Comparison of ENCODE assay signal across 10 cellular contexts in genomic region chr2:202064206-202064880, GRCh38. TPM values are rescaled to one million over a fixed set of nuclear protein-coding genes. Genes with fewer than 3 reads are reported as not detected.
DNase-seq lines count a peak whose midpoint lies in the region; ATAC-seq and TF ChIP-seq lines count a peak whose summit lies in the region.
"Had no signal": no experiment of that assay in that cellular context is flagged by ENCODE, and none has a peak within 500 bp of the region (broad histone marks: within the 10 kb centered on the region; RNA-seq: fewer than 3 reads in every experiment).

No MANE protein-coding gene starts in this region.

- no peaks in the 10 kb centered on the region for H3K9me3 Mint-ChIP-seq in nephron
- H3K9me3 Mint-ChIP-seq: T-helper 1 cell treated with Interleukin-12 subunit alpha and Interleukin-12 subunit beta and Interleukin-4 antibody, amounts not matched to agents 30 μg/mL and 1 μg/mL, for 36 hours had no signal

- peak overlapping the region in 2 of 3 experiments; percentile 12 to 36 for H3K4me3 Mint-ChIP-seq in nephron
- H3K4me3 Mint-ChIP-seq: T-helper 1 cell treated with Interleukin-12 subunit alpha and Interleukin-12 subunit beta and Interleukin-4 antibody, amounts not matched to agents 30 μg/mL and 1 μg/mL, for 36 hours had no signal

- H3K27me3 ChIP-seq in BJ (ENCODE audit: control insufficient read depth, insufficient read depth, low read length) (no peaks in the 10 kb centered on the region), MG63 (no peaks in the 10 kb centered on the region), ectodermal cell (ENCODE audit: control insufficient read depth, insufficient read depth, low read length, poor library complexity, severe bottlenecking) (no peaks in the 10 kb centered on the region)

- WGBS in ectodermal cell, 2 experiments = 8 to 19% methylated on average over 3 of the region's 3 CpGs

- peak overlapping the region; percentile 98 for H3K27ac ChIP-seq in ectodermal cell (ENCODE audit: insufficient read depth, low read depth, low read length, poor library complexity, severe bottlenecking)

- no peaks in the 10 kb centered on the region for H3K36me3 Mint-ChIP-seq in nephron (ENCODE audit: low read depth)

- H3K4me3 ChIP-seq in BJ (ENCODE audit: low read depth, low read length) = no peak overlapping the region
- peak overlapping the region; percentile 21; the same call in 1 of the 2 replicates for H3K4me3 ChIP-seq in MG63
- H3K4me3 ChIP-seq in ectodermal cell (ENCODE audit: insufficient read depth, low read depth, low read length) = no peak overlapping the region

- ATAC-seq in HG03469 (IDR thresholded peaks at IDR 0.05; ENCODE audit: unreplicated experiment) = no peak
- ATAC-seq in GM18909 (IDR thresholded peaks at IDR 0.05; ENCODE audit: poor library complexity, unreplicated experiment) = no peak
- no peak for ATAC-seq in HG02884 (IDR thresholded peaks at IDR 0.05; ENCODE audit: unreplicated experiment)

- H3K27me3 Mint-ChIP-seq in nephron (ENCODE audit: low read depth) = no peaks in the 10 kb centered on the region

- peak overlapping the region; percentile 96 to 99 (median 97) for H3K27ac Mint-ChIP-seq in nephron
- H3K27ac Mint-ChIP-seq: T-helper 1 cell treated with Interleukin-12 subunit alpha and Interleukin-12 subunit beta and Interleukin-4 antibody, amounts not matched to agents 30 μg/mL and 1 μg/mL, for 36 hours had no signal

- peaks cover 25% of the 10 kb centered on the region for H3K4me1 ChIP-seq in ectodermal cell (ENCODE audit: control insufficient read depth, insufficient read depth, low read length)

- DNase-seq in BJ (ENCODE audit: low read depth) = peak; percentile 55
- peak; percentile 92 for DNase-seq in MG63
- DNase-seq in activated CD4-positive, alpha-beta T cell treated with anti-CD3 and anti-CD28 coated beads for 1 hour = no peak

- H3K4me1 Mint-ChIP-seq in nephron = peaks cover 61% of the 10 kb centered on the region

- CTCF ChIA-PET in BJ (lab: Yijun Ruan, JAX) = interaction anchor here (0.8 to 1.9 kb wide), 11 partner anchors 9 to 209 kb away, joined by 3 to 8 read pairs (median 3); partner anchors contain the start of gene KIAA2012

- H3K9me3 ChIP-seq in MG63 = no peaks in the 10 kb centered on the region
- no peaks in the 10 kb centered on the region for H3K9me3 ChIP-seq in ectodermal cell (ENCODE audit: control insufficient read depth, low read length)

- POLR2A ChIA-PET in BJ (lab: Charles Lee) = interaction anchor here (0.5 to 1.1 kb wide), 2 partner anchors 10 to 24 kb away, joined by 3 to 4 read pairs; no protein-coding TSS in a partner anchor

- H3K36me3 ChIP-seq in BJ (ENCODE audit: control insufficient read depth, insufficient read depth, low read length) = no peaks in the 10 kb centered on the region
- H3K36me3 ChIP-seq in MG63 = no peaks in the 10 kb centered on the region
- no peaks in the 10 kb centered on the region for H3K36me3 ChIP-seq in ectodermal cell (ENCODE audit: control insufficient read depth, insufficient read depth, low read length)

- no peak for TF ChIP-seq CTCF in BJ (IDR thresholded peaks at IDR 0.05; ENCODE audit: insufficient read depth, low read depth, low read length)
- TF ChIP-seq CTCF in nephron (IDR thresholded peaks at IDR 0.05; ENCODE audit: unreplicated experiment in 3 of 3) = no peak

RNA-seq across cellular contexts. Expression of gene KIAA2012, which starts 8.7 kb away (rescaled TPM):
- 0.13 and 0.18 TPM in 2 replicates for polyA plus RNA-seq in BJ (2011; rRNA removed)
- polyA minus RNA-seq in BJ (2011; rRNA and poly(A)+ RNA removed) = 0.10 TPM in 1 of 2 replicates, not detected in the other
- total RNA-seq in MG63 (2014; rRNA removed; shearing (Covaris generic); ENCODE audit: low replicate concordance) = not detected in 2 replicates
- not detected for polyA plus RNA-seq in ectodermal cell (2013, experiment 1 of 4)
- polyA plus RNA-seq in ectodermal cell (2013, experiment 2 of 4) = 0.12 TPM
- 0.11 TPM for polyA plus RNA-seq in ectodermal cell (2013, experiment 3 of 4)
- 0.08 TPM for polyA plus RNA-seq in ectodermal cell (2013, experiment 4 of 4)
- polyA plus RNA-seq: keratinocyte had no signal

RNA-seq across cellular contexts. Expression of gene FZD7, which starts 30.7 kb away (rescaled TPM):
- polyA plus RNA-seq in BJ (2011; rRNA removed) = 42.6 and 46.4 TPM in 2 replicates
- 85.6 and 95.1 TPM in 2 replicates for polyA minus RNA-seq in BJ (2011; rRNA and poly(A)+ RNA removed)
- 15.6 and 23.6 TPM in 2 replicates for total RNA-seq in MG63 (2014; rRNA removed; shearing (Covaris generic); ENCODE audit: low replicate concordance)
- polyA plus RNA-seq in ectodermal cell (2013, experiment 1 of 4) = 229 TPM
- polyA plus RNA-seq in ectodermal cell (2013, experiment 2 of 4) = 222 TPM
- 189 TPM for polyA plus RNA-seq in ectodermal cell (2013, experiment 3 of 4)
- 191 TPM for polyA plus RNA-seq in ectodermal cell (2013, experiment 4 of 4)
